ENCODE assay signal across 15 cellular contexts in the genomic region with DNA sequence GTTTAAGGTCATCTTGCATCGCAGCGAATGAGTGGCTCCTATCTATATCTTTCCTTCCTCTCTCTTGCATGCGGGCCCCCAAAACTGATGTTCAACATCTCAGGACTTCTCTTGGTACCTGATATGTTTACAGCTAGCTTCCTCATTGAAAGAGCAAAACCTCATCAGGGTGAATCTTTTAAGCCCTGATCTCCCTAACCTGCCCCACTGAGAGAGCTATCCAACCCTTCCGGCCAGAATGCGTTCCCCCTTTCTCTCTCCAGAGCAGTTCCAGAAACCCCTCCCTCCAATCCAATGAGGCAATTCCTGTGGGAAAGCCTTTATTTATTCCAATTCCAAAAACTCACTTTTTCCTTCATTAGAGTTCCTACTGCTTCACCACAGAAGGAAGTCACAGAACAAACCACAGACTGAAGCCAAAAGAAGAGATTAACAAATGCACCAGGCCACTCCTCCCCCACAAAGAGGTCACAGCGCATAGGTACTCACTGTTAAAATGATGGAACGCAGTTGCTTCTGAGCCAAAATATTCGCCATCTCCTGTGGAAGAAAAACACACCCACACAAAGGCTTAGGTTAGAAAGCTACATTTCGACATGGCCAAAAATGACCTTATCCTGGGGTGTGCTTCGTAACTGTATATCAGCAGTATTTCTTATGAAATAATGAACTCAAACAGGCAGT.
DNase-seq lines count a peak whose midpoint lies in the region; ATAC-seq and TF ChIP-seq lines count a peak whose summit lies in the region.
"Had no signal": no experiment of that assay in that cellular context is flagged by ENCODE, and none has a peak within 500 bp of the region (broad histone marks: within the 10 kb centered on the region; RNA-seq: fewer than 3 reads in every experiment).

No MANE protein-coding gene starts in this region.

- peak; percentile 53 for ATAC-seq in WTC11
- peak; percentile 70 for ATAC-seq in gastroesophageal sphincter

- H3K9me3 Mint-ChIP-seq in WTC11: peaks cover 4% of the 10 kb centered on the region; the same call in 1 of the 2 replicates
- H3K9me3 Mint-ChIP-seq in osteocyte (ENCODE audit: unreplicated experiment): no peaks in the 10 kb centered on the region
- H3K9me3 Mint-ChIP-seq: activated naive CD4-positive, alpha-beta T cell treated with anti-CD3 and anti-CD28 coated beads, Interleukin-2, amount 50 U/mL, for 24 hours had no signal

- CTCF ChIA-PET in WTC11 (lab: Charles Lee): interaction anchor here (0.7 to 1.7 kb wide), 6 partner anchors 18 to 621 kb away, joined by 3 to 5 read pairs (median 4); no protein-coding TSS in a partner anchor

- no peaks in the 10 kb centered on the region for H3K9me3 ChIP-seq in gastroesophageal sphincter

- no peak for TF ChIP-seq CTCF in WTC11 (IDR thresholded peaks at IDR 0.05)
- no peak for TF ChIP-seq CTCF in gastroesophageal sphincter (IDR thresholded peaks at IDR 0.05)
- TF ChIP-seq CTCF in osteocyte (IDR thresholded peaks at IDR 0.05): no peak

- WGBS in gastroesophageal sphincter (ENCODE audit: low coverage in 1 of 2), 2 donors: 41 to 46% methylated on average over 10 of the region's 10 CpGs

- H3K27me3 ChIP-seq in gastroesophageal sphincter: no peaks in the 10 kb centered on the region

- H3K27ac ChIP-seq in gastroesophageal sphincter: peak overlapping the region in 2 of 4 donors; percentile 38 to 47
- no peak overlapping the region for H3K27ac ChIP-seq in caudate nucleus (ENCODE audit: low read depth, low read length)
- H3K27ac ChIP-seq: C4-2B had no signal

- peaks cover 0 to 4% of the 10 kb centered on the region in 2 donors for H3K36me3 ChIP-seq in gastroesophageal sphincter

- TF ChIP-seq POLR2A in gastroesophageal sphincter (IDR thresholded peaks at IDR 0.05): no peak

- no peak for TF ChIP-seq EP300 in gastroesophageal sphincter (IDR thresholded peaks at IDR 0.05)

- H3K4me3 ChIP-seq in gastroesophageal sphincter: no peak overlapping the region

- H3K36me3 Mint-ChIP-seq in WTC11 (peaks cover 5% of the 10 kb centered on the region), osteocyte (ENCODE audit: unreplicated experiment) (no peaks in the 10 kb centered on the region)

- H3K4me3 Mint-ChIP-seq in WTC11 (0 out of 2 replicates have a peak overlapping the region, but pooled peaks have one; percentile 20), osteocyte (ENCODE audit: unreplicated experiment) (no peak overlapping the region)
- H3K4me3 Mint-ChIP-seq: activated CD8-positive, alpha-beta memory T cell treated with anti-CD3 and anti-CD28 coated beads, Interleukin-2, amount 10 ng/mL, durations not matched to agents 7 days and 5 days; activated naive CD4-positive, alpha-beta T cell treated with anti-CD3 and anti-CD28 coated beads, Interleukin-2, amount 50 U/mL, for 24 hours had no signal

- in situ Hi-C loops in ACHN (cut with HindIII; ENCODE audit: low pct_ligation_motif_present, low pct_unique_long_range_greater_than_20kb, low sequenced_read_pairs): loop anchor here (25.0 kb wide), 1 partner anchor 729 kb away; no protein-coding TSS in a partner anchor

- H3K27ac Mint-ChIP-seq in WTC11 (peak overlapping the region; percentile 26; the same call in 1 of the 2 replicates), osteocyte (ENCODE audit: unreplicated experiment) (no peak overlapping the region)
- H3K27ac Mint-ChIP-seq: activated CD8-positive, alpha-beta memory T cell treated with anti-CD3 and anti-CD28 coated beads, Interleukin-2, amount 10 ng/mL, durations not matched to agents 7 days and 5 days had no signal

- POLR2A ChIA-PET in WTC11 (lab: Charles Lee): interaction anchor here (0.7 kb wide), 2 partner anchors 10 to 18 kb away, joined by 4 to 5 read pairs; no protein-coding TSS in a partner anchor

- peaks cover 43% of the 10 kb centered on the region for H3K4me1 Mint-ChIP-seq in WTC11
- peaks cover 10% of the 10 kb centered on the region for H3K4me1 Mint-ChIP-seq in osteocyte (ENCODE audit: unreplicated experiment)
- H3K4me1 Mint-ChIP-seq: activated CD8-positive, alpha-beta memory T cell treated with anti-CD3 and anti-CD28 coated beads, Interleukin-2, amount 10 ng/mL, durations not matched to agents 7 days and 5 days had no signal

- DNase-seq in MV-4-11 (lab: John Stamatoyannopoulos, UW) (peak; percentile 55), WTC11 (ENCODE audit: low spot score) (no peak), osteocyte (ENCODE audit: extremely low spot score, unreplicated experiment) (peak; percentile 15), caudate nucleus (lab: John Stamatoyannopoulos, UW) (no peak), ACHN (no peak)
- DNase-seq in stimulated activated CD4-positive, alpha-beta T cell treated with anti-CD3 and anti-CD28 coated beads, Interleukin-2, amount 100 ng/mL, for 48 hours: no peak
- DNase-seq: activated CD8-positive, alpha-beta memory T cell treated with anti-CD3 and anti-CD28 coated beads, Interleukin-2, amount 10 ng/mL, durations not matched to agents 7 days and 5 days; HCEC 1CT; KG1; NCI-H1694 treated with DMSO at 0.1 percent for 48 hours; NCI-H510A treated with DMSO at 0.1 percent for 48 hours had no signal

- H3K27me3 Mint-ChIP-seq in WTC11 (ENCODE audit: low read depth) (no peaks in the 10 kb centered on the region), osteocyte (ENCODE audit: unreplicated experiment) (peaks cover 19% of the 10 kb centered on the region)
- H3K27me3 Mint-ChIP-seq: activated CD8-positive, alpha-beta memory T cell treated with anti-CD3 and anti-CD28 coated beads, Interleukin-2, amount 10 ng/mL, durations not matched to agents 7 days and 5 days; activated naive CD4-positive, alpha-beta T cell treated with anti-CD3 and anti-CD28 coated beads, Interleukin-2, amount 50 U/mL, for 24 hours; progenitor cell of endocrine pancreas had no signal

- H3K4me1 ChIP-seq in gastroesophageal sphincter: peaks cover 0 to 51% (median 11%) of the 10 kb centered on the region in 3 donors

TF ChIP-seq in WTC11, 78 proteins besides CTCF, POLR2A, EP300 and RAD21 (continues in another document):
- TF ChIP-seq, protein P1, sequence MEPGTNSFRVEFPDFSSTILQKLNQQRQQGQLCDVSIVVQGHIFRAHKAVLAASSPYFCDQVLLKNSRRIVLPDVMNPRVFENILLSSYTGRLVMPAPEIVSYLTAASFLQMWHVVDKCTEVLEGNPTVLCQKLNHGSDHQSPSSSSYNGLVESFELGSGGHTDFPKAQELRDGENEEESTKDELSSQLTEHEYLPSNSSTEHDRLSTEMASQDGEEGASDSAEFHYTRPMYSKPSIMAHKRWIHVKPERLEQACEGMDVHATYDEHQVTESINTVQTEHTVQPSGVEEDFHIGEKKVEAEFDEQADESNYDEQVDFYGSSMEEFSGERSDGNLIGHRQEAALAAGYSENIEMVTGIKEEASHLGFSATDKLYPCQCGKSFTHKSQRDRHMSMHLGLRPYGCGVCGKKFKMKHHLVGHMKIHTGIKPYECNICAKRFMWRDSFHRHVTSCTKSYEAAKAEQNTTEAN (CRISPR knock-in tag; IDR thresholded peaks at IDR 0.05): no peak
- TF ChIP-seq GABPB1 (CRISPR knock-in tag; IDR thresholded peaks at IDR 0.05) (no peak), MYBL2 (CRISPR knock-in tag; IDR thresholded peaks at IDR 0.05) (no peak), IRF2 (CRISPR knock-in tag; IDR thresholded peaks at IDR 0.05; ENCODE audit: borderline replicate concordance, low read depth) (no peak), PRRX2 (CRISPR knock-in tag; IDR thresholded peaks at IDR 0.05) (no peak), ZNF671 (CRISPR knock-in tag; IDR thresholded peaks at IDR 0.05) (no peak), NR3C1 (CRISPR knock-in tag; conservative IDR thresholded peaks at IDR 0.05; ENCODE audit: low read depth) (no peak), GRHL2 (CRISPR knock-in tag; IDR thresholded peaks at IDR 0.05; ENCODE audit: insufficient replicate concordance, severe bottlenecking) (no peak), FOXJ3 (CRISPR knock-in tag; IDR thresholded peaks at IDR 0.05; ENCODE audit: borderline replicate concordance) (no peak), ZNF396 (CRISPR knock-in tag; IDR thresholded peaks at IDR 0.05; ENCODE audit: borderline replicate concordance) (no peak)
- TF ChIP-seq, protein P2, sequence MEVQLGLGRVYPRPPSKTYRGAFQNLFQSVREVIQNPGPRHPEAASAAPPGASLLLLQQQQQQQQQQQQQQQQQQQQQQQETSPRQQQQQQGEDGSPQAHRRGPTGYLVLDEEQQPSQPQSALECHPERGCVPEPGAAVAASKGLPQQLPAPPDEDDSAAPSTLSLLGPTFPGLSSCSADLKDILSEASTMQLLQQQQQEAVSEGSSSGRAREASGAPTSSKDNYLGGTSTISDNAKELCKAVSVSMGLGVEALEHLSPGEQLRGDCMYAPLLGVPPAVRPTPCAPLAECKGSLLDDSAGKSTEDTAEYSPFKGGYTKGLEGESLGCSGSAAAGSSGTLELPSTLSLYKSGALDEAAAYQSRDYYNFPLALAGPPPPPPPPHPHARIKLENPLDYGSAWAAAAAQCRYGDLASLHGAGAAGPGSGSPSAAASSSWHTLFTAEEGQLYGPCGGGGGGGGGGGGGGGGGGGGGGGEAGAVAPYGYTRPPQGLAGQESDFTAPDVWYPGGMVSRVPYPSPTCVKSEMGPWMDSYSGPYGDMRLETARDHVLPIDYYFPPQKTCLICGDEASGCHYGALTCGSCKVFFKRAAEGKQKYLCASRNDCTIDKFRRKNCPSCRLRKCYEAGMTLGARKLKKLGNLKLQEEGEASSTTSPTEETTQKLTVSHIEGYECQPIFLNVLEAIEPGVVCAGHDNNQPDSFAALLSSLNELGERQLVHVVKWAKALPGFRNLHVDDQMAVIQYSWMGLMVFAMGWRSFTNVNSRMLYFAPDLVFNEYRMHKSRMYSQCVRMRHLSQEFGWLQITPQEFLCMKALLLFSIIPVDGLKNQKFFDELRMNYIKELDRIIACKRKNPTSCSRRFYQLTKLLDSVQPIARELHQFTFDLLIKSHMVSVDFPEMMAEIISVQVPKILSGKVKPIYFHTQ (CRISPR knock-in tag; IDR thresholded peaks at IDR 0.05): no peak
- TF ChIP-seq, protein P3, sequence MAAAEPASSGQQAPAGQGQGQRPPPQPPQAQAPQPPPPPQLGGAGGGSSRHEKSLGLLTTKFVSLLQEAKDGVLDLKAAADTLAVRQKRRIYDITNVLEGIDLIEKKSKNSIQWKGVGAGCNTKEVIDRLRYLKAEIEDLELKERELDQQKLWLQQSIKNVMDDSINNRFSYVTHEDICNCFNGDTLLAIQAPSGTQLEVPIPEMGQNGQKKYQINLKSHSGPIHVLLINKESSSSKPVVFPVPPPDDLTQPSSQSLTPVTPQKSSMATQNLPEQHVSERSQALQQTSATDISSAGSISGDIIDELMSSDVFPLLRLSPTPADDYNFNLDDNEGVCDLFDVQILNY (CRISPR knock-in tag; IDR thresholded peaks at IDR 0.05): no peak

Comparison
In these comparisons a context has a peak if more than half of its experiments do, and no peak if none do; other contexts are left out.
1. DNase-seq: peak in MV-4-11 (single experiment) and osteocyte (single experiment); none in WTC11 (single experiment), stimulated activated CD4-positive, alpha-beta T cell treated with anti-CD3 and anti-CD28 coated beads, Interleukin-2, amount 100 ng/mL, for 48 hours (0 of 2), caudate nucleus (0 of 61) and ACHN (single experiment).